9 cellular contexts compared by ENCODE assay signal in the genomic region with DNA sequence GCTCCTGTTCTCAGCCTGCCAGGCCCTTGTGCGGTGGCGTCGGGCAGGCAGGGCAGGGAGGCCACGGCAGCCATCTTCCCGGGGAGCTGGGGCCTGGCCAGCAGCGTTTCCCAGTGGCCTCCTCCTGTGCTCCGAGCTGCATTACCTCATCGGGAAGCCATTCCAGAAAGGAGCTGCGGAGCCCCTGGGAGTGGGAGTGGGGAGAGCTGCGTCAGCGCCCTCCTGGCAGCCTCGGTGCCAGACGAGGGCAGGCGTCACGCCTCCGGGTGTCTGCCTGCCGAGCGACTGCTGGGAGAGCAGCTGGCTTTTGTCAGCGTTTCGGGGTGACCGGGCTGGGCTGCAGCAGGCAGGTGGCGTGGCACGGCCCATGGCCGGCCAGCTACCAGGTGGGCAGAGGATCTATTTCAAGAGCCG. TPM values are rescaled to one million over a fixed set of nuclear protein-coding genes. Genes with fewer than 3 reads are reported as not detected.
DNase-seq lines count a peak whose midpoint lies in the region; ATAC-seq and TF ChIP-seq lines count a peak whose summit lies in the region.
"Had no signal": no experiment of that assay in that cellular context is flagged by ENCODE, and none has a peak within 500 bp of the region (broad histone marks: within the 10 kb centered on the region; RNA-seq: fewer than 3 reads in every experiment).

No MANE protein-coding gene starts in this region.

- H3K27me3 ChIP-seq in Peyer's patch, result no peaks in the 10 kb centered on the region
- H3K27me3 ChIP-seq in prostate gland (replicated peaks; ENCODE audit: insufficient read depth), result no peaks in the 10 kb centered on the region

- no peaks in the 10 kb centered on the region for H3K36me3 ChIP-seq in Peyer's patch
- H3K36me3 ChIP-seq in prostate gland, result no peaks in the 10 kb centered on the region

- H3K9me3 ChIP-seq in Peyer's patch (peaks cover 0 to 5% (median 0%) of the 10 kb centered on the region in 4 donors), prostate gland (no peaks in the 10 kb centered on the region)

- H3K27ac ChIP-seq in Peyer's patch (peak overlapping the region; percentile 72 to 91 (median 80)), prostate gland (peak overlapping the region; percentile 95)

- ATAC-seq in HG02981 (IDR thresholded peaks at IDR 0.05; ENCODE audit: unreplicated experiment) (no peak), HG02759 (IDR thresholded peaks at IDR 0.05; ENCODE audit: unreplicated experiment) (no peak), GM19395 (IDR thresholded peaks at IDR 0.05; ENCODE audit: unreplicated experiment) (no peak), HG02938 (IDR thresholded peaks at IDR 0.05; ENCODE audit: unreplicated experiment) (no peak)

- H3K4me3 ChIP-seq in Peyer's patch (no peak overlapping the region), fibroblast of pulmonary artery (replicated peaks; ENCODE audit: low read depth, low read length) (no peak overlapping the region), prostate gland (no peak overlapping the region)

- H3K4me1 ChIP-seq in Peyer's patch (peaks cover 5 to 33% (median 8%) of the 10 kb centered on the region in 4 donors), prostate gland (replicated peaks) (peaks cover 11% of the 10 kb centered on the region)

- intact Hi-C loops in prostate gland (cut with DNase I), result no loop called here

- no peak for TF ChIP-seq POLR2A in Peyer's patch (IDR thresholded peaks at IDR 0.05)
- TF ChIP-seq POLR2A in prostate gland (IDR thresholded peaks at IDR 0.05), result peak; percentile 37

- TF ChIP-seq CTCF in Peyer's patch (IDR thresholded peaks at IDR 0.05), result no peak
- TF ChIP-seq CTCF in fibroblast of pulmonary artery (IDR thresholded peaks at IDR 0.05; ENCODE audit: low read length, missing control alignments), result no peak
- TF ChIP-seq CTCF in prostate gland (IDR thresholded peaks at IDR 0.05), result peak in 2 of 4 experiments; percentile 9 to 31

- DNase-seq in DMS79 treated with DMSO at 0.1 percent for 48 hours (lab: John Stamatoyannopoulos, UW), result peak; percentile 56
- DNase-seq in Peyer's patch, result peak in 2 of 3 donors; percentile 57 to 65
- DNase-seq in fibroblast of pulmonary artery (ENCODE audit: low read depth), result peak; percentile 96
- peak; percentile 59 for DNase-seq in prostate gland (ENCODE audit: low spot score)

- 6% methylated on average over 25 of the region's 25 CpGs for WGBS in prostate gland

RNA-seq across cellular contexts. Expression of gene WNT7B, which starts 30.9 kb away (rescaled TPM):
- total RNA-seq in Peyer's patch (not detected), prostate gland (1 to 10 TPM; 7.5 to 7.7 TPM)
- total RNA-seq: left colon had no signal

Comparison
In these comparisons a context has a peak if more than half of its experiments do, and no peak if none do; other contexts are left out.
1. RNA of gene WNT7B, which starts 30.9 kb away (total RNA-seq): 7.5 to 7.7 TPM in prostate gland; not detected in Peyer's patch; every median in the first group is over 4 times any median in the second.
2. Peak in every context shown above with its lines, with median percentiles within 50 percentile points of each other: DNase-seq.